In the genomic region with DNA sequence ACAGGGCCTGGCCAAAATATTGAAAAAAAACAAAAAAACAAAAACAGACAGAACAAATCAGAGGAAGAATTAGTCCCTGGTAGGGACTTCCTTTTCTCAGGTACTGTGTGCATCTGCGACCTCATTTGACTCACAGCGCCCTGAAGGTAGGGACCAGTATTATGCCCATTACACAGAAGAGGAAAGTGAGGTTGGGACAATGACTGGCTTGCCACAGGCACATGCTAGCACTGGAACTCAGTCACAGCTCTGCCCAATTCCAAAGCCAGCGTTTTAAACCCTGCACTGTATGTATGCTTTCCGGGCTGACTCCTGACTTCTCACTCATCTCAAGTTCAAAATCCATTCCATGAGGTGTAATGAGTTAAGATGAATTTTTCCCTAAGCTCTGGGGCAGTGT, we compare ENCODE assay signal across 40 cellular contexts. TPM values are rescaled to one million over a fixed set of nuclear protein-coding genes. Genes with fewer than 3 reads are reported as not detected.
"Had no signal": no experiment of that assay in that cellular context is flagged by ENCODE, and none has a peak within 500 bp of the region (broad histone marks: within the 10 kb centered on the region; RNA-seq: fewer than 3 reads in every experiment).

No MANE protein-coding gene starts in this region.

- FAIRE-seq: astrocyte had no signal

- DNase-seq: activated effector memory CD4-positive, alpha-beta T cell treated with anti-CD3 and anti-CD28 coated beads, Interleukin-2, amount 50 U/mL, for 16 hours; activated effector memory CD4-positive, alpha-beta T cell treated with Interleukin-2 at 50 U/mL for 16 hours; activated gamma-delta T cell; activated gamma-delta T cell treated with Interleukin-2 at 50 U/mL for 16 hours; activated naive CD4-positive, alpha-beta T cell; activated naive CD4-positive, alpha-beta T cell treated with anti-CD3 and anti-CD28 coated beads for 36 hours; activated naive CD4-positive, alpha-beta T cell treated with anti-CD3 and anti-CD28 coated beads, Interleukin-2, amount 10 ng/mL, durations not matched to agents 7 days and 5 days; activated naive CD4-positive, alpha-beta T cell treated with anti-CD3 and anti-CD28 coated beads, Interleukin-2, amount 50 U/mL, for 16 hours; activated naive CD4-positive, alpha-beta T cell treated with Interleukin-2 at 50 U/mL for 16 hours; activated naive CD8-positive, alpha-beta T cell treated with anti-CD3 and anti-CD28 coated beads for 36 hours; activated naive CD8-positive, alpha-beta T cell treated with anti-CD3 and anti-CD28 coated beads, Interleukin-2, amount 10 ng/mL, durations not matched to agents 7 days and 5 days; activated naive CD8-positive, alpha-beta T cell treated with anti-CD3 and anti-CD28 coated beads, Interleukin-2, amount 50 U/mL, for 24 hours; activated T-cell treated with anti-CD3 and anti-CD28 coated beads, Interleukin-2, amount 50 U/mL, for 1 hour; activated T-cell treated with anti-CD3 and anti-CD28 coated beads, Interleukin-2, amount 50 U/mL, for 24 hours; activated T-cell treated with anti-CD3 and anti-CD28 coated beads, Interleukin-2, amount 50 U/mL, for 4 hours; activated T-cell treated with anti-CD3 and anti-CD28 coated beads, Interleukin-2, amount 50 U/mL, for 48 hours; activated T-cell treated with anti-CD3 and anti-CD28 coated beads, Interleukin-2, amount 50 U/mL, for 72 hours; adrenal gland; amniotic stem cell; amygdala; anterior cingulate cortex; aorta; body of pancreas; brain microvascular endothelial cell; caudate nucleus; central memory CD4-positive, alpha-beta T cell; cerebellar nuclear complex had no signal

- H3K36me3 ChIP-seq: adrenal gland, ascending aorta, brain microvascular endothelial cell, breast epithelium, cardiac muscle cell had no signal

- ATAC-seq: activated naive CD4-positive, alpha-beta T cell treated with anti-CD3 and anti-CD28 coated beads, Interleukin-2, amount 50 U/mL, for 72 hours; activated naive CD8-positive, alpha-beta T cell treated with anti-CD3 and anti-CD28 coated beads, Interleukin-2, amount 50 U/mL, for 24 hours; activated T-cell treated with anti-CD3 and anti-CD28 coated beads, Interleukin-2, amount 50 U/mL, for 4 hours; activated T-cell treated with anti-CD3 and anti-CD28 coated beads, Interleukin-2, amount 50 U/mL, for 72 hours; activated T-helper 17 cell treated with anti-CD3 and anti-CD28 coated beads, Interleukin-2, amount 50 U/mL, for 72 hours; body of pancreas had no signal

- H3K27me3 ChIP-seq: ascending aorta had no signal

- H3K9me3 ChIP-seq: adrenal gland, ascending aorta, body of pancreas, breast epithelium had no signal

- H3K4me3 ChIP-seq: adrenal gland, ascending aorta, body of pancreas, breast epithelium, cardiac muscle cell had no signal

- H3K4me1 ChIP-seq: adrenal gland, ascending aorta, breast epithelium had no signal

- H3K27ac ChIP-seq: adrenal gland, ascending aorta, body of pancreas, brain microvascular endothelial cell, breast epithelium, cardiac muscle cell had no signal

RNA-seq across cellular contexts. Expression of a gene that starts 3.3 kb away (rescaled TPM):
- total RNA-seq: activated naive CD4-positive, alpha-beta T cell treated with anti-CD3 and anti-CD28 coated beads for 36 hours; activated naive CD8-positive, alpha-beta T cell treated with anti-CD3 and anti-CD28 coated beads for 36 hours; activated naive CD8-positive, alpha-beta T cell treated with anti-CD3 and anti-CD28 coated beads, Interleukin-2, amount 10 ng/mL, durations not matched to agents 7 days and 5 days; activated T-cell treated with anti-CD3 and anti-CD28 coated beads, Interleukin-2, amount 50 U/mL, for 72 hours; activated T-helper 1 cell treated with anti-CD3 and anti-CD28 coated beads, Interleukin-12 subunit alpha, Interleukin-12 subunit beta, Interleukin-2, Interleukin-4 antibody, amounts not matched to agents 30 ng/mL and 10 ng/mL and 1 ng/mL, durations not matched to agents 14 hours and 24 hours and 36 hours; activated T-helper 17 cell treated with anti-CD3 and anti-CD28 coated beads, Interleukin-2, amount 50 U/mL, for 72 hours; activated T-helper 2 cell treated with anti-CD3 and anti-CD28 coated beads, Interferon-gamma antibody, Interleukin-2, Interleukin-4, amounts not matched to agents 10 μg/mL and 5 μg/mL and 100 μg/mL, durations not matched to agents 14 hours and 24 hours and 36 hours; aorta; ascending aorta; astrocyte; bronchial epithelial cell; chondrocyte had no signal
- polyA plus RNA-seq: aorta had no signal

RNA-seq across cellular contexts. Expression of a gene that starts 30.3 kb away (rescaled TPM):
- total RNA-seq: activated naive CD4-positive, alpha-beta T cell treated with anti-CD3 and anti-CD28 coated beads for 36 hours; activated naive CD4-positive, alpha-beta T cell treated with anti-CD3 and anti-CD28 coated beads, Interleukin-2, amount 50 U/mL, for 72 hours; activated naive CD8-positive, alpha-beta T cell treated with anti-CD3 and anti-CD28 coated beads for 36 hours; activated naive CD8-positive, alpha-beta T cell treated with anti-CD3 and anti-CD28 coated beads, Interleukin-2, amount 10 ng/mL, durations not matched to agents 7 days and 5 days; activated T-cell treated with anti-CD3 and anti-CD28 coated beads, Interleukin-2, amount 50 U/mL, for 4 hours; activated T-cell treated with anti-CD3 and anti-CD28 coated beads, Interleukin-2, amount 50 U/mL, for 72 hours; activated T-helper 1 cell treated with anti-CD3 and anti-CD28 coated beads, Interleukin-12 subunit alpha, Interleukin-12 subunit beta, Interleukin-2, Interleukin-4 antibody, amounts not matched to agents 30 ng/mL and 10 ng/mL and 1 ng/mL, durations not matched to agents 14 hours and 24 hours and 36 hours; activated T-helper 17 cell treated with anti-CD3 and anti-CD28 coated beads, Interleukin-2, amount 50 U/mL, for 72 hours; activated T-helper 2 cell treated with anti-CD3 and anti-CD28 coated beads, Interferon-gamma antibody, Interleukin-2, Interleukin-4, amounts not matched to agents 10 μg/mL and 5 μg/mL and 100 μg/mL, durations not matched to agents 14 hours and 24 hours and 36 hours; aorta; ascending aorta; astrocyte; body of pancreas; breast epithelium; bronchial epithelial cell; cardiac muscle cell; cardiac septum; cerebellum; chondrocyte had no signal
- polyA plus RNA-seq: adipose tissue, adrenal gland, aorta, cardiac muscle cell had no signal

RNA-seq across cellular contexts. Expression of a gene that starts 44.4 kb away (rescaled TPM):
- total RNA-seq: activated naive CD4-positive, alpha-beta T cell treated with anti-CD3 and anti-CD28 coated beads for 36 hours; activated naive CD4-positive, alpha-beta T cell treated with anti-CD3 and anti-CD28 coated beads, Interleukin-2, amount 50 U/mL, for 72 hours; activated naive CD8-positive, alpha-beta T cell treated with anti-CD3 and anti-CD28 coated beads for 36 hours; activated T-cell treated with anti-CD3 and anti-CD28 coated beads, Interleukin-2, amount 50 U/mL, for 4 hours; activated T-cell treated with anti-CD3 and anti-CD28 coated beads, Interleukin-2, amount 50 U/mL, for 72 hours; activated T-helper 1 cell treated with anti-CD3 and anti-CD28 coated beads, Interleukin-12 subunit alpha, Interleukin-12 subunit beta, Interleukin-2, Interleukin-4 antibody, amounts not matched to agents 30 ng/mL and 10 ng/mL and 1 ng/mL, durations not matched to agents 14 hours and 24 hours and 36 hours; activated T-helper 17 cell treated with anti-CD3 and anti-CD28 coated beads, Interleukin-2, amount 50 U/mL, for 72 hours; activated T-helper 2 cell treated with anti-CD3 and anti-CD28 coated beads, Interferon-gamma antibody, Interleukin-2, Interleukin-4, amounts not matched to agents 10 μg/mL and 5 μg/mL and 100 μg/mL, durations not matched to agents 14 hours and 24 hours and 36 hours; ascending aorta; bronchial epithelial cell had no signal
